19 cellular contexts compared by ENCODE assay signal in the genomic region with DNA sequence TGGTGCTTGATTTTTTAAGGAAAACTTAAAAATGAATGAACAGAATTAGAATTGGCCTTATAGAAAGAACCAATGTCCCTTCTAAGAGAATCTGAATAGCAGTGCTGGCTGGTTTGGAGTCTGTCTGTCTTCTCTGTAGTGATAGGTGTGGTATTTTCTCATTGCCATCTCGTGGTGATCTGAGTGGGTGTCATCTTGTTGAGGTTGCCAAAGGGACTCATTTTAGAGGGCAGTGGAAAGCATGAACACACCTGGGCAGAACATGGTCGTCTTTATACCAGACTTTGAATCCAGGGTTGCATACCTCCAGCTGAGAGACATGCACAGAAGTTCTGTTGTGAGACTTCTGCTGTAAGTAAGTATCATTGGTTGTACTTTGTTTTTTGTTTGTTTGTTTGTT. TPM values are rescaled to one million over a fixed set of nuclear protein-coding genes. Genes with fewer than 3 reads are reported as not detected.
DNase-seq lines count a peak whose midpoint lies in the region; ATAC-seq, FAIRE-seq and TF ChIP-seq lines count a peak whose summit lies in the region.
"Had no signal": no experiment of that assay in that cellular context is flagged by ENCODE, and none has a peak within 500 bp of the region (broad histone marks: within the 10 kb centered on the region; RNA-seq: fewer than 3 reads in every experiment).

No MANE protein-coding gene starts in this region.

- no peaks in the 10 kb centered on the region for H3K9me3 Mint-ChIP-seq in activated T-cell treated with anti-CD3 and anti-CD28 coated beads, Interleukin-2, amount 50 U/mL, for 72 hours
- H3K9me3 Mint-ChIP-seq in activated T-cell treated with anti-CD3 and anti-CD28 coated beads, Interleukin-2, amount 50 U/mL, for 24 hours: no peaks in the 10 kb centered on the region
- no peaks in the 10 kb centered on the region for H3K9me3 Mint-ChIP-seq in stimulated activated naive B cell treated with anti-CD40 and anti-IgM and Interleukin-4, amounts not matched to agents 10 μg/mL and 1 μg/mL and 100 μg/mL, for 72 hours
- H3K9me3 Mint-ChIP-seq: CD4-positive, alpha-beta memory T cell; H9 had no signal

- no peaks in the 10 kb centered on the region for H3K27me3 ChIP-seq in KMS-11 (ENCODE audit: insufficient read depth, low read depth)
- no peaks in the 10 kb centered on the region for H3K27me3 ChIP-seq in K562 (ENCODE audit: control insufficient read depth in 2 of 2, insufficient read depth in 2 of 2, low read length in 2 of 2)
- H3K27me3 ChIP-seq: BE2C had no signal

- in situ Hi-C loops in K562 (cut with MboI): no loop called here

- H3K9me1 ChIP-seq in K562 (ENCODE audit: control insufficient read depth, insufficient read depth, low read length): peaks cover 11% of the 10 kb centered on the region

- peak; percentile 65 to 69 for ATAC-seq in activated T-cell treated with anti-CD3 and anti-CD28 coated beads, Interleukin-2, amount 50 U/mL, for 72 hours (replicated peaks in 1 of 2)
- ATAC-seq in K562 (no peak; the same call in 1 of the 3 replicates), HG02852 (IDR thresholded peaks at IDR 0.05; ENCODE audit: unreplicated experiment) (no peak), HG02623 (IDR thresholded peaks at IDR 0.05; ENCODE audit: unreplicated experiment) (no peak)
- no peak for ATAC-seq in stimulated activated naive B cell treated with anti-CD40 and anti-IgM and Interleukin-4, amounts not matched to agents 10 μg/mL and 1 μg/mL and 100 μg/mL, for 72 hours (replicated peaks)

- DNase-seq in activated T-cell treated with anti-CD3 and anti-CD28 coated beads, Interleukin-2, amount 50 U/mL, for 72 hours: no peak
- no peak for DNase-seq in activated T-cell treated with anti-CD3 and anti-CD28 coated beads, Interleukin-2, amount 50 U/mL, for 24 hours
- DNase-seq in K562 (ENCODE audit: extremely low read depth in 1 of 4, low spot score in 3 of 4) (no peak), hypothalamus (lab: John Stamatoyannopoulos, UW) (no peak)
- DNase-seq in stimulated activated naive B cell treated with anti-CD40 and anti-IgM and Interleukin-4, amounts not matched to agents 10 μg/mL and 1 μg/mL and 100 μg/mL, for 72 hours: no peak
- DNase-seq: BE2C; CD4-positive, alpha-beta memory T cell; DMS153; GDM1; H9; NCI-H1105; NCI-H2081; NCI-H510A; NCI-H774; SHP77 treated with DMSO at 0.1 percent for 48 hours had no signal

- WGBS in K562 (ENCODE audit: insufficient coverage, low coverage, missing lambda C conversion rate): 40% methylated on average over 2 of the region's 2 CpGs

- H3K27me3 Mint-ChIP-seq in activated T-cell treated with anti-CD3 and anti-CD28 coated beads, Interleukin-2, amount 50 U/mL, for 72 hours (ENCODE audit: low read depth): no peaks in the 10 kb centered on the region
- H3K27me3 Mint-ChIP-seq in activated T-cell treated with anti-CD3 and anti-CD28 coated beads, Interleukin-2, amount 50 U/mL, for 24 hours: no peaks in the 10 kb centered on the region
- no peaks in the 10 kb centered on the region for H3K27me3 Mint-ChIP-seq in stimulated activated naive B cell treated with anti-CD40 and anti-IgM and Interleukin-4, amounts not matched to agents 10 μg/mL and 1 μg/mL and 100 μg/mL, for 72 hours
- H3K27me3 Mint-ChIP-seq: CD4-positive, alpha-beta memory T cell had no signal

- H3K79me2 ChIP-seq in KMS-11 (ENCODE audit: insufficient read depth, low read depth) (peaks cover 100% of the 10 kb centered on the region), K562 (ENCODE audit: control insufficient read depth, insufficient read depth, low read length) (peaks cover 97% of the 10 kb centered on the region)

- H3K4me1 ChIP-seq in KMS-11 (ENCODE audit: low read depth, poor library complexity, severe bottlenecking): peaks cover 100% of the 10 kb centered on the region
- H3K4me1 ChIP-seq in K562 (replicated peaks in 1 of 2; ENCODE audit: control insufficient read depth in 2 of 2, insufficient read depth in 2 of 2, low read length in 2 of 2): peaks cover 15 to 20% of the 10 kb centered on the region in 2 experiments; a peak in 4 of 5 replicates

- peak overlapping the region; percentile 18 for H3K27ac Mint-ChIP-seq in activated T-cell treated with anti-CD3 and anti-CD28 coated beads, Interleukin-2, amount 50 U/mL, for 72 hours
- H3K27ac Mint-ChIP-seq in activated T-cell treated with anti-CD3 and anti-CD28 coated beads, Interleukin-2, amount 50 U/mL, for 24 hours: no peak overlapping the region
- peak overlapping the region; percentile 44 for H3K27ac Mint-ChIP-seq in stimulated activated naive B cell treated with anti-CD40 and anti-IgM and Interleukin-4, amounts not matched to agents 10 μg/mL and 1 μg/mL and 100 μg/mL, for 72 hours

- H3K4me3 ChIP-seq in KMS-11 (IDR thresholded peaks at IDR 0.05; ENCODE audit: insufficient read depth, low read depth, low read length): no peak overlapping the region
- no peak overlapping the region for H3K4me3 ChIP-seq in K562

- peak overlapping the region; percentile 57; the same call in 1 of the 2 replicates for H3K27ac ChIP-seq in KMS-11
- no peak overlapping the region for H3K27ac ChIP-seq in K562 (ENCODE audit: extremely low read depth, low read depth, low read length)

- no TSS peak for BruUV-seq in K562 (replicated peaks; lab: Mats Ljungman, UMichigan)

- TF ChIP-seq POLR2A in K562 (conservative IDR thresholded peaks at IDR 0.05): no peak

- H3K4me2 ChIP-seq in KMS-11 (peak overlapping the region; percentile 90), K562 (ENCODE audit: insufficient read depth, low read length) (no peak overlapping the region)

- no peaks in the 10 kb centered on the region for H3K36me3 ChIP-seq in KMS-11 (ENCODE audit: insufficient read depth)
- peaks cover 8% of the 10 kb centered on the region; the same call in 2 of the 3 replicates for H3K36me3 ChIP-seq in K562 (ENCODE audit: control insufficient read depth, insufficient read depth, low read length)

- no peak for FAIRE-seq in K562 (lab: Jason Lieb, UNC)
- FAIRE-seq: A204.1 had no signal

- CTCF ChIA-PET in K562 (lab: Yijun Ruan, JAX; ENCODE audit: low intra/inter-chr PET ratio): no interaction called here

- peak overlapping the region in 1 of 2 donors; percentile 13 for H3K4me3 Mint-ChIP-seq in activated T-cell treated with anti-CD3 and anti-CD28 coated beads, Interleukin-2, amount 50 U/mL, for 72 hours
- no peak overlapping the region for H3K4me3 Mint-ChIP-seq in activated T-cell treated with anti-CD3 and anti-CD28 coated beads, Interleukin-2, amount 50 U/mL, for 24 hours
- H3K4me3 Mint-ChIP-seq in stimulated activated naive B cell treated with anti-CD40 and anti-IgM and Interleukin-4, amounts not matched to agents 10 μg/mL and 1 μg/mL and 100 μg/mL, for 72 hours: no peak overlapping the region
- H3K4me3 Mint-ChIP-seq: H9 had no signal

- peaks cover 59% of the 10 kb centered on the region for H4K20me1 ChIP-seq in KMS-11 (ENCODE audit: insufficient read depth)
- peaks cover 56% of the 10 kb centered on the region for H4K20me1 ChIP-seq in K562 (replicated peaks; ENCODE audit: control insufficient read depth, insufficient read depth, low read length)

- no peak for TF ChIP-seq RAD21 in K562 (CRISPR knock-in tag; conservative IDR thresholded peaks at IDR 0.05 in 1 of 2, IDR thresholded peaks at IDR 0.05 in 1 of 2)

- intact Hi-C loops in K562 (cut with micrococcal nuclease): no loop called here

- peaks cover 82% of the 10 kb centered on the region for H3K4me1 Mint-ChIP-seq in activated T-cell treated with anti-CD3 and anti-CD28 coated beads, Interleukin-2, amount 50 U/mL, for 72 hours (ENCODE audit: low read depth)
- peaks cover 90% of the 10 kb centered on the region for H3K4me1 Mint-ChIP-seq in activated T-cell treated with anti-CD3 and anti-CD28 coated beads, Interleukin-2, amount 50 U/mL, for 24 hours (ENCODE audit: low read depth)
- peaks cover 44 to 79% of the 10 kb centered on the region in 2 donors for H3K4me1 Mint-ChIP-seq in stimulated activated naive B cell treated with anti-CD40 and anti-IgM and Interleukin-4, amounts not matched to agents 10 μg/mL and 1 μg/mL and 100 μg/mL, for 72 hours

- no peak for TF ChIP-seq CTCF in KMS-11 (conservative IDR thresholded peaks at IDR 0.05; ENCODE audit: low read depth, low read length)
- TF ChIP-seq CTCF in K562 (IDR thresholded peaks at IDR 0.05 in 2 of 3, conservative IDR thresholded peaks at IDR 0.05 in 1 of 3; ENCODE audit: insufficient read depth in 2 of 3, low read depth in 1 of 3, low read length in 3 of 3): no peak

- H3K9ac ChIP-seq in KMS-11 (no peak overlapping the region), K562 (ENCODE audit: insufficient read depth in 1 of 2, low read depth in 2 of 2, low read length in 2 of 2) (no peak overlapping the region)

- H3K9me3 ChIP-seq in K562 (replicated peaks; ENCODE audit: control insufficient read depth, insufficient read depth, low read depth, low read length): no peaks in the 10 kb centered on the region
- H3K9me3 ChIP-seq: BE2C had no signal

- peaks cover 2% of the 10 kb centered on the region in 2 donors for H3K36me3 Mint-ChIP-seq in activated T-cell treated with anti-CD3 and anti-CD28 coated beads, Interleukin-2, amount 50 U/mL, for 72 hours (ENCODE audit: insufficient read depth in 2 of 2)
- H3K36me3 Mint-ChIP-seq in activated T-cell treated with anti-CD3 and anti-CD28 coated beads, Interleukin-2, amount 50 U/mL, for 24 hours (ENCODE audit: low read depth): peaks cover 41% of the 10 kb centered on the region
- H3K36me3 Mint-ChIP-seq in stimulated activated naive B cell treated with anti-CD40 and anti-IgM and Interleukin-4, amounts not matched to agents 10 μg/mL and 1 μg/mL and 100 μg/mL, for 72 hours: peaks cover 9 to 26% of the 10 kb centered on the region in 2 donors

- no peak overlapping the region for H2AFZ ChIP-seq in KMS-11 (ENCODE audit: low read depth)
- no peak overlapping the region for H2AFZ ChIP-seq in K562 (ENCODE audit: low read depth, low read length)

- POLR2A ChIA-PET in K562 (lab: Yijun Ruan, JAX): interaction anchor here (2.6 kb wide), 1 partner anchor 16 kb away, joined by 7 read pairs; the partner anchor contains the start of gene CUL1

- TF ChIP-seq EP300 in K562 (IDR thresholded peaks at IDR 0.05; ENCODE audit: low read length): no peak

RNA-seq across cellular contexts. Expression of gene CUL1, which starts 15.8 kb away (rescaled TPM):
- total RNA-seq in activated T-cell treated with anti-CD3 and anti-CD28 coated beads, Interleukin-2, amount 50 U/mL, for 72 hours: 10 to 100 TPM; 66.6 to 68.6 TPM
- total RNA-seq in K562 (2011; cell fraction: chromatin; rRNA removed; ENCODE audit: low replicate concordance): 34.6 and 70.5 TPM in 2 replicates
- total RNA-seq in K562 (2011; cell fraction: nucleolus; rRNA removed): 20.7 and 25.1 TPM in 2 replicates
- total RNA-seq in K562 (2011; cell fraction: nucleoplasm; rRNA removed): 27.6 and 29.7 TPM in 2 replicates
- 63.3 and 64.6 TPM in 2 replicates for total RNA-seq in K562 (2014; rRNA removed)
- total RNA-seq in K562 (2014; rRNA removed; fragmentation: Illumina TruSeq; extraction: Trizol): 96.5 and 101 TPM in 2 replicates
- 91.6 and 98.5 TPM in 2 replicates for total RNA-seq in K562 (2015; rRNA removed; fragmentation: Illumina TruSeq; extraction: Trizol)
- 86.0 and 86.4 TPM in 2 replicates for total RNA-seq in K562 (2021)
- polyA plus RNA-seq in K562 (2011; rRNA removed): 80.3 and 105 TPM in 2 replicates
- 45.7 and 59.7 TPM in 2 replicates for polyA plus RNA-seq in K562 (2011; cell fraction: cytosol; rRNA removed)
- 37.0 and 48.3 TPM in 2 replicates for polyA plus RNA-seq in K562 (2011; cell fraction: nucleus; rRNA removed)
- polyA plus RNA-seq in K562 (2012): 57.3 and 84.1 TPM in 2 replicates
- 95.6 and 107 TPM in 2 replicates for polyA plus RNA-seq in K562 (2014; fragmentation: Illumina TruSeq; extraction: Trizol)
- polyA plus RNA-seq in K562 (2014; fragmentation: Nextera tagmentation; extraction: Ambion mirVana): 10 to 100 TPM; 31.5 to 43.8 TPM
- 94.5 and 104 TPM in 2 replicates for polyA plus RNA-seq in K562 (2014; rRNA removed)
- 118 and 120 TPM in 2 replicates for polyA minus RNA-seq in K562 (2011; rRNA and poly(A)+ RNA removed)
- 44.5 and 53.4 TPM in 2 replicates for polyA minus RNA-seq in K562 (2011; cell fraction: cytosol; rRNA and poly(A)+ RNA removed)
- polyA minus RNA-seq in K562 (2011; cell fraction: nucleus; rRNA and poly(A)+ RNA removed): 29.8 and 54.5 TPM in 2 replicates

Comparison
In these comparisons a context has a peak if more than half of its experiments do, and no peak if none do; other contexts are left out.
1. ATAC-seq: peak in activated T-cell treated with anti-CD3 and anti-CD28 coated beads, Interleukin-2, amount 50 U/mL, for 72 hours (2 of 2); none in K562 (single experiment), stimulated activated naive B cell treated with anti-CD40 and anti-IgM and Interleukin-4, amounts not matched to agents 10 μg/mL and 1 μg/mL and 100 μg/mL, for 72 hours (0 of 2), HG02852 (single experiment) and HG02623 (single experiment).